Comparison of ENCODE assay signal across 20 cellular contexts in the genomic region with DNA sequence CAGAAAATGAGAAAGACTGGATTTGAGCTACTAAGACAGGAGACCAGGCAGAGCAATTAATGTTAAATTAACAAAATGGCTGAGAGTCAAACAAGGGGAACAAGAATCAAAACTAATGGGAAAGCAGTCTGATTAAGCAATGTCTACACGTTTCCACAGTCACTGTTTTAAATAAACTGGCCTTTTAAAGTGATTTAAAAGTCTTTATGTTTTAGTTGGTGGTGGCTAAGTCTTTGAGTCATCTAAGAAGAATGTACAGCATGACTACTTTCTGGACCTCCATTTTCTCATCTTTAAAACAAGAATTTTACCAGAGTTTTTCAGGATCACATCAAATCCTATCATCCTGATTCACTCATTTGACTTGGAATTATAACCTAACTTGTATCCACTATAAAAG.
A peak's percentile ranks its signal among the peaks of the same experiment; 100 is the strongest.
DNase-seq lines count a peak whose midpoint lies in the region; TF ChIP-seq lines count a peak whose summit lies in the region.
"Had no signal": no experiment of that assay in that cellular context is flagged by ENCODE, and none has a peak within 500 bp of the region (broad histone marks: within the 10 kb centered on the region; RNA-seq: fewer than 3 reads in every experiment).

No MANE protein-coding gene starts in this region.

- H3K27me3 ChIP-seq in mesenchymal stem cell (ENCODE audit: control insufficient read depth in 1 of 2, insufficient read depth in 1 of 2, low read length in 2 of 2): no peaks in the 10 kb centered on the region
- no peaks in the 10 kb centered on the region for H3K27me3 ChIP-seq in PC-9 (ENCODE audit: insufficient read depth, low read depth)
- no peaks in the 10 kb centered on the region for H3K27me3 ChIP-seq in colonic mucosa
- H3K27me3 ChIP-seq: pancreas, uterus had no signal

- H3K18ac ChIP-seq in mesenchymal stem cell (ENCODE audit: low read depth in 1 of 2, low read length in 2 of 2): no peak overlapping the region

- H2BK120ac ChIP-seq in mesenchymal stem cell (ENCODE audit: low read depth, low read length): no peak overlapping the region

- H3K4me2 ChIP-seq in mesenchymal stem cell (ENCODE audit: low read length, poor library complexity, severe bottlenecking) (no peak overlapping the region), PC-9 (no peak overlapping the region)

- H3K27ac ChIP-seq in mesenchymal stem cell (ENCODE audit: low read length, poor library complexity, severe bottlenecking) (no peak overlapping the region), PC-9 (no peak overlapping the region), colonic mucosa (no peak overlapping the region)
- H3K27ac ChIP-seq: pancreas, uterus had no signal

- H2BK15ac ChIP-seq in mesenchymal stem cell (ENCODE audit: low read depth, poor library complexity, severe bottlenecking): no peak overlapping the region

- intact Hi-C loops in PC-9 (cut with micrococcal nuclease; ENCODE audit: unreplicated experiment) (no loop called here), colonic mucosa (cut with DNase I) (no loop called here)

- H3K14ac ChIP-seq in mesenchymal stem cell (ENCODE audit: low read length in 2 of 2): no peak overlapping the region

- peaks cover 30% of the 10 kb centered on the region for H3K4me1 Mint-ChIP-seq in chondrocyte (ENCODE audit: low read depth)

- peak overlapping the region; percentile 71 for H3K27ac Mint-ChIP-seq in chondrocyte (ENCODE audit: unreplicated experiment)

- no peak overlapping the region for H3K4me3 ChIP-seq in AG10803 (ENCODE audit: low read length)
- no peak overlapping the region for H3K4me3 ChIP-seq in mesenchymal stem cell (ENCODE audit: insufficient read depth in 1 of 2, low read depth in 1 of 2, low read length in 2 of 2)
- no peak overlapping the region for H3K4me3 ChIP-seq in PC-9
- no peak overlapping the region for H3K4me3 ChIP-seq in colonic mucosa
- H3K4me3 ChIP-seq: pancreas, uterus had no signal

- H3K9me3 Mint-ChIP-seq in chondrocyte (ENCODE audit: low read depth): peaks cover 22% of the 10 kb centered on the region

- H3K36me3 ChIP-seq in mesenchymal stem cell (ENCODE audit: control insufficient read depth in 1 of 2, insufficient read depth in 2 of 2, low read depth in 1 of 2, low read length in 2 of 2) (peaks cover 3 to 29% of the 10 kb centered on the region in 2 experiments), PC-9 (ENCODE audit: low read depth) (no peaks in the 10 kb centered on the region), colonic mucosa (no peaks in the 10 kb centered on the region)
- H3K36me3 ChIP-seq: pancreas, uterus had no signal

- no peaks in the 10 kb centered on the region for H3K9me2 ChIP-seq in PC-9 (ENCODE audit: insufficient read depth)

- no peaks in the 10 kb centered on the region for H3K79me2 ChIP-seq in PC-9 (ENCODE audit: low read depth)

- H3K9me3 ChIP-seq in mesenchymal stem cell (ENCODE audit: control insufficient read depth, low read length) (peaks cover 5% of the 10 kb centered on the region), PC-9 (ENCODE audit: insufficient read depth, low read depth) (no peaks in the 10 kb centered on the region), colonic mucosa (no peaks in the 10 kb centered on the region)
- H3K9me3 ChIP-seq: pancreas had no signal

- DNase-seq in AG10803 (ENCODE audit: low read depth) (peak; percentile 59), HS-27A (ENCODE audit: low read depth) (peak; percentile 5), chondrocyte (ENCODE audit: low spot score) (no peak), mesenchymal stem cell (peak; percentile 69), PC-9 (no peak), HuH-7.5 (ENCODE audit: low spot score) (no peak), colonic mucosa (no peak)
- no peak for DNase-seq in stimulated activated CD4-positive, alpha-beta T cell treated with anti-CD3 and anti-CD28 coated beads, Interleukin-1b, Interleukin-23, amount 100 ng/mL, for 48 hours
- DNase-seq: activated CD4-positive, alpha-beta T cell treated with anti-CD3 and anti-CD28 coated beads for 48 hours; activated CD8-positive, alpha-beta memory T cell treated with anti-CD3 and anti-CD28 coated beads, Interleukin-2, amount 50 U/mL, for 48 hours; activated effector memory CD4-positive, alpha-beta T cell treated with anti-CD3 and anti-CD28 coated beads, Interleukin-2, amount 50 U/mL, for 16 hours; amniotic stem cell; Calu3; cerebellar nuclear complex; NCI-H1417; NCI-H2171; pancreas; stimulated activated CD4-positive, alpha-beta T cell treated with anti-CD3 and anti-CD28 coated beads, Interleukin-4, amount 100 ng/mL, for 24 hours; substantia nigra; uterus had no signal

- no peak overlapping the region for H3K23ac ChIP-seq in mesenchymal stem cell (ENCODE audit: low read length in 2 of 2)

- CTCF ChIA-PET in PC-9 (lab: Charles Lee): no interaction called here

- no CpG with 5 or more reads among the region's 1 CpG for WGBS in mesenchymal stem cell

- H3K4me3 Mint-ChIP-seq in chondrocyte (ENCODE audit: unreplicated experiment): no peak overlapping the region

- POLR2A ChIA-PET in PC-9 (lab: Charles Lee; ENCODE audit: unreplicated experiment): no interaction called here

- H4K20me1 ChIP-seq in PC-9 (ENCODE audit: insufficient read depth): no peaks in the 10 kb centered on the region

- H2AFZ ChIP-seq in mesenchymal stem cell (ENCODE audit: low read depth, low read length): no peak overlapping the region
- no peak overlapping the region for H2AFZ ChIP-seq in PC-9

- TF ChIP-seq CTCF in AG10803 (conservative IDR thresholded peaks at IDR 0.05; ENCODE audit: low read length) (no peak), chondrocyte (IDR thresholded peaks at IDR 0.05) (no peak), PC-9 (conservative IDR thresholded peaks at IDR 0.05) (no peak), colonic mucosa (IDR thresholded peaks at IDR 0.05) (no peak)

- H4K8ac ChIP-seq in mesenchymal stem cell (ENCODE audit: low read length): no peak overlapping the region

- BruUV-seq in PC-9 (replicated peaks; lab: Mats Ljungman, UMichigan): no TSS peak

- H3K79me1 ChIP-seq in mesenchymal stem cell (replicated peaks; ENCODE audit: low read length, poor library complexity, severe bottlenecking): no peaks in the 10 kb centered on the region

- no peak overlapping the region for H2BK12ac ChIP-seq in mesenchymal stem cell (ENCODE audit: low read length in 2 of 2)

- H3K27me3 Mint-ChIP-seq in chondrocyte (ENCODE audit: low read depth): no peaks in the 10 kb centered on the region

- no peak overlapping the region for H3K9ac ChIP-seq in mesenchymal stem cell (ENCODE audit: low read length)
- H3K9ac ChIP-seq in colonic mucosa (ENCODE audit: low read depth in 2 of 2, low read length in 2 of 2): no peak overlapping the region

- H2BK5ac ChIP-seq in mesenchymal stem cell (ENCODE audit: low read depth, low read length, poor library complexity, severe bottlenecking): no peak overlapping the region

- H3K4ac ChIP-seq in mesenchymal stem cell (ENCODE audit: low read depth in 1 of 2, low read length in 2 of 2): no peak overlapping the region

- no peak overlapping the region for H2AK5ac ChIP-seq in mesenchymal stem cell (ENCODE audit: low read length, severe bottlenecking)

- H3K4me1 ChIP-seq in mesenchymal stem cell (ENCODE audit: control insufficient read depth, insufficient read depth, low read depth, low read length) (no peaks in the 10 kb centered on the region), PC-9 (replicated peaks; ENCODE audit: insufficient read depth) (no peaks in the 10 kb centered on the region), colonic mucosa (no peaks in the 10 kb centered on the region)
- H3K4me1 ChIP-seq: pancreas, uterus had no signal

- no peaks in the 10 kb centered on the region for H3F3A ChIP-seq in PC-9 (ENCODE audit: insufficient read depth, low read depth)

- no peak overlapping the region for H4K91ac ChIP-seq in mesenchymal stem cell (ENCODE audit: low read length)

- H3K36me3 Mint-ChIP-seq in chondrocyte (ENCODE audit: low read depth): peaks cover 25% of the 10 kb centered on the region

Comparison
In these comparisons a context has a peak if more than half of its experiments do, and no peak if none do; other contexts are left out.
1. DNase-seq: peak in AG10803 (single experiment), HS-27A (single experiment) and mesenchymal stem cell (single experiment); none in chondrocyte (single experiment), PC-9 (0 of 2), HuH-7.5 (single experiment), stimulated activated CD4-positive, alpha-beta T cell treated with anti-CD3 and anti-CD28 coated beads, Interleukin-1b, Interleukin-23, amount 100 ng/mL, for 48 hours (single experiment) and colonic mucosa (single experiment).